ENCODE assay signal across 17 cellular contexts in genomic region chr1:227328405-227329019, GRCh38. TPM values are rescaled to one million over a fixed set of nuclear protein-coding genes. Genes with fewer than 3 reads are reported as not detected.
DNase-seq lines count a peak whose midpoint lies in the region; ATAC-seq and TF ChIP-seq lines count a peak whose summit lies in the region.
"Had no signal": no experiment of that assay in that cellular context is flagged by ENCODE, and none has a peak within 500 bp of the region (broad histone marks: within the 10 kb centered on the region; RNA-seq: fewer than 3 reads in every experiment).

No MANE protein-coding gene starts in this region.

- no peak overlapping the region for H3K4me3 Mint-ChIP-seq in GM23338
- no peak overlapping the region for H3K4me3 Mint-ChIP-seq in endodermal cell
- H3K4me3 Mint-ChIP-seq: CD14-positive monocyte; CD8-positive, alpha-beta T cell; HFFc6 had no signal

- H3K9me3 Mint-ChIP-seq in GM23338: peaks cover 9% of the 10 kb centered on the region
- H3K9me3 Mint-ChIP-seq in endodermal cell: peaks cover 16% of the 10 kb centered on the region

- peaks cover 9% of the 10 kb centered on the region for H3K9me3 ChIP-seq in endodermal cell (ENCODE audit: control insufficient read depth, low read length)
- peaks cover 0 to 9% (median 0%) of the 10 kb centered on the region in 8 donors for H3K9me3 ChIP-seq in spleen

- no peaks in the 10 kb centered on the region for H3K9me2 ChIP-seq in GM23338 (ENCODE audit: insufficient read depth)

- no peaks in the 10 kb centered on the region for H4K20me1 ChIP-seq in GM23338 (replicated peaks; ENCODE audit: insufficient read depth)

- H3K23ac ChIP-seq in mesendoderm (ENCODE audit: low read length): no peak overlapping the region

- no peak overlapping the region for H2BK15ac ChIP-seq in mesendoderm (replicated peaks; ENCODE audit: low read depth)

- H3K4me3 ChIP-seq in GM23338 (no peak overlapping the region), endodermal cell (ENCODE audit: low read length) (peak overlapping the region; percentile 20), mesendoderm (ENCODE audit: low read length) (no peak overlapping the region), spleen (no peak overlapping the region)

- no peaks in the 10 kb centered on the region for H3K79me1 ChIP-seq in mesendoderm (ENCODE audit: low read length)

- no peak for DNase-seq in GM23338 (ENCODE audit: low spot score)
- DNase-seq in NCI-H526 (lab: John Stamatoyannopoulos, UW): peak; percentile 15 to 36
- DNase-seq in endodermal cell: no peak
- no peak for DNase-seq in mesendoderm
- DNase-seq in stimulated activated CD4-positive, alpha-beta T cell treated with anti-CD3 and anti-CD28 coated beads, Interleukin-15, amount 100 ng/mL, for 24 hours: no peak
- no peak for DNase-seq in NCI-H2029 (lab: John Stamatoyannopoulos, UW)
- DNase-seq in spleen: no peak
- DNase-seq: Caco-2; CD8-positive, alpha-beta T cell; DND-41; GDM1; GOT3; HCEC 1CT; HFFc6 had no signal

- peaks cover 22% of the 10 kb centered on the region for H3K4me1 Mint-ChIP-seq in GM23338
- H3K4me1 Mint-ChIP-seq in endodermal cell: peaks cover 23% of the 10 kb centered on the region
- H3K4me1 Mint-ChIP-seq: CD14-positive monocyte had no signal

- no peak for TF ChIP-seq CTCF in GM23338 (conservative IDR thresholded peaks at IDR 0.05; ENCODE audit: low read depth in 2 of 2)
- TF ChIP-seq CTCF in endodermal cell (conservative IDR thresholded peaks at IDR 0.05): no peak
- TF ChIP-seq CTCF in spleen (IDR thresholded peaks at IDR 0.05 in 8 of 11, conservative IDR thresholded peaks at IDR 0.05 in 3 of 11): no peak

- no peak overlapping the region for H3K4ac ChIP-seq in mesendoderm (ENCODE audit: low read depth, low read length)

- H3K18ac ChIP-seq in mesendoderm (ENCODE audit: low read length): no peak overlapping the region

- no peaks in the 10 kb centered on the region for H3K27me3 ChIP-seq in GM23338 (ENCODE audit: insufficient read depth)
- no peaks in the 10 kb centered on the region for H3K27me3 ChIP-seq in endodermal cell (ENCODE audit: control insufficient read depth, insufficient read depth, low read length, poor library complexity, severe bottlenecking)
- H3K27me3 ChIP-seq in mesendoderm (ENCODE audit: insufficient read depth, low read length, poor library complexity): no peaks in the 10 kb centered on the region
- peaks cover 0 to 5% (median 0%) of the 10 kb centered on the region in 7 donors for H3K27me3 ChIP-seq in spleen (replicated peaks in 1 of 7)

- H2BK5ac ChIP-seq in mesendoderm (ENCODE audit: low read length): peak overlapping the region; percentile 27

- H4K5ac ChIP-seq in mesendoderm (ENCODE audit: low read length): no peak overlapping the region

- peaks cover 6% of the 10 kb centered on the region; the same call in 1 of the 2 replicates for H3K4me1 ChIP-seq in GM23338 (ENCODE audit: insufficient read depth)
- peaks cover 9% of the 10 kb centered on the region for H3K4me1 ChIP-seq in endodermal cell (ENCODE audit: control insufficient read depth, insufficient read depth, low read length)
- peaks cover 8% of the 10 kb centered on the region for H3K4me1 ChIP-seq in mesendoderm (ENCODE audit: control insufficient read depth, low read depth, low read length)
- H3K4me1 ChIP-seq in spleen: no peaks in the 10 kb centered on the region
- H3K4me1 ChIP-seq: Caco-2 had no signal

- H3K4me2 ChIP-seq in GM23338 (no peak overlapping the region), mesendoderm (ENCODE audit: low read length) (no peak overlapping the region)

- WGBS in endodermal cell (ENCODE audit: insufficient coverage in 1 of 2, insufficient read length in 1 of 2), 2 experiments: 84 to 88% methylated on average over 5 to 6 of the region's 6 CpGs
- no CpG with 5 or more reads among the region's 6 CpGs for WGBS in mesendoderm (ENCODE audit: extremely low coverage, insufficient coverage, low lambda C conversion rate)
- WGBS in spleen, 5 donors: 84 to 90% (median 87%) methylated on average over 6 of the region's 6 CpGs

- H3F3A ChIP-seq in GM23338 (replicated peaks; ENCODE audit: low read depth): no peaks in the 10 kb centered on the region

- H3K36me3 ChIP-seq in GM23338 (ENCODE audit: insufficient read depth) (peaks cover 2% of the 10 kb centered on the region; the same call in 1 of the 2 replicates), endodermal cell (ENCODE audit: control insufficient read depth, insufficient read depth, low read length) (no peaks in the 10 kb centered on the region), mesendoderm (ENCODE audit: control insufficient read depth, insufficient read depth, low read length) (no peaks in the 10 kb centered on the region), spleen (no peaks in the 10 kb centered on the region)

- H3K27me3 Mint-ChIP-seq in GM23338 (ENCODE audit: insufficient read depth, low read depth, poor library complexity) (peaks cover 7% of the 10 kb centered on the region), endodermal cell (ENCODE audit: insufficient read depth) (peaks cover 1% of the 10 kb centered on the region)

- H3K27ac ChIP-seq in GM23338 (ENCODE audit: low read depth): no peak overlapping the region
- no peak overlapping the region for H3K27ac ChIP-seq in endodermal cell (ENCODE audit: low read depth, low read length)
- no peak overlapping the region for H3K27ac ChIP-seq in mesendoderm (ENCODE audit: low read depth, low read length)
- no peak overlapping the region for H3K27ac ChIP-seq in spleen
- H3K27ac ChIP-seq: 22Rv1 had no signal

- intact Hi-C loops in spleen (cut with DNase I; ENCODE audit: low total_unique reads): no loop called here

- H3K9ac ChIP-seq in endodermal cell (ENCODE audit: extremely low read depth, low read length, poor library complexity, severe bottlenecking) (no peak overlapping the region), mesendoderm (ENCODE audit: low read length) (no peak overlapping the region)

- H4K8ac ChIP-seq in mesendoderm (ENCODE audit: low read depth, low read length): no peak overlapping the region

- peak overlapping the region; percentile 74; the same call in 1 of the 2 replicates for H2AFZ ChIP-seq in GM23338

- TF ChIP-seq POLR2A in spleen (IDR thresholded peaks at IDR 0.05): no peak

- ATAC-seq in GM23338 (no peak), HG02798 (IDR thresholded peaks at IDR 0.05; ENCODE audit: poor library complexity, unreplicated experiment) (no peak)
- ATAC-seq: CD8-positive, alpha-beta T cell had no signal

- no peak overlapping the region for H3K27ac Mint-ChIP-seq in GM23338
- no peak overlapping the region for H3K27ac Mint-ChIP-seq in endodermal cell
- H3K27ac Mint-ChIP-seq: CD14-positive monocyte; CD8-positive, alpha-beta T cell; HFFc6 had no signal

- H2AK5ac ChIP-seq in mesendoderm (ENCODE audit: low read length): no peak overlapping the region

- H3K56ac ChIP-seq in mesendoderm (ENCODE audit: low read length): no peak overlapping the region

- peaks cover 6% of the 10 kb centered on the region; the same call in 2 of the 3 replicates for H3K36me3 Mint-ChIP-seq in GM23338 (ENCODE audit: low read depth)
- H3K36me3 Mint-ChIP-seq in endodermal cell (ENCODE audit: low read depth): peaks cover 1% of the 10 kb centered on the region
- H3K36me3 Mint-ChIP-seq: CD14-positive monocyte; CD8-positive, alpha-beta T cell had no signal

- H2BK120ac ChIP-seq in mesendoderm (ENCODE audit: low read depth, low read length): no peak overlapping the region

- no peaks in the 10 kb centered on the region for H3K79me2 ChIP-seq in GM23338 (replicated peaks; ENCODE audit: insufficient read depth)
- H3K79me2 ChIP-seq in mesendoderm (ENCODE audit: control insufficient read depth, insufficient read depth, low read length): no peaks in the 10 kb centered on the region

TF ChIP-seq in GM23338, 12 proteins besides CTCF, POLR2A, EP300 and RAD21 (continues in another document):
- no peak for TF ChIP-seq EZH2phosphoT487 (IDR thresholded peaks at IDR 0.05; ENCODE audit: unreplicated experiment)

RNA-seq across cellular contexts. Expression of gene CDC42BPA, which starts 10.2 kb away (rescaled TPM):
- total RNA-seq in GM23338 (2014; rRNA removed; shearing (Covaris generic)): 29.4 and 40.1 TPM in 2 replicates
- polyA plus RNA-seq in GM23338 (2016; fragmentation: Nextera tagmentation; extraction: Ambion mirVana): 12.2 and 17.7 TPM in 2 replicates
- 10 to 100 TPM; 30.0 to 34.3 TPM for total RNA-seq in endodermal cell
- 15.9 TPM for polyA plus RNA-seq in endodermal cell (2013, experiment 1 of 2)
- polyA plus RNA-seq in endodermal cell (2013, experiment 2 of 2): 18.5 TPM
- 9.7 TPM for polyA plus RNA-seq in mesendoderm (2013, experiment 1 of 2)
- 10.0 TPM for polyA plus RNA-seq in mesendoderm (2013, experiment 2 of 2)
- 10 to 100 TPM; 13.8 to 36.4 (median 29.5) TPM for total RNA-seq in spleen
- polyA plus RNA-seq in spleen: 1 to 10 TPM; 1.1 to 3.6 (median 1.7) TPM

Comparison
In these comparisons a context has a peak if more than half of its experiments do, and no peak if none do; other contexts are left out.
1. DNase-seq: peak in NCI-H526 (2 of 2); none in GM23338 (single experiment), endodermal cell (single experiment), mesendoderm (single experiment), stimulated activated CD4-positive, alpha-beta T cell treated with anti-CD3 and anti-CD28 coated beads, Interleukin-15, amount 100 ng/mL, for 24 hours (single experiment), NCI-H2029 (single experiment) and spleen (single experiment).